ENCODE assay signal across 24 cellular contexts in genomic region chr9:103361906-103362305, GRCh38.
"Had no signal": no experiment of that assay in that cellular context is flagged by ENCODE, and none has a peak within 500 bp of the region (broad histone marks: within the 10 kb centered on the region; RNA-seq: fewer than 3 reads in every experiment).

No MANE protein-coding gene starts in this region.

- H3K4me2 ChIP-seq: KMS-11 had no signal

- DNase-seq: activated B cell treated with CpG ODN at 0.5 μM for 24 hours; activated CD4-positive, alpha-beta memory T cell treated with anti-CD3 and anti-CD28 coated beads for 36 hours; activated CD4-positive, alpha-beta T cell treated with anti-CD3 and anti-CD28 coated beads, Interleukin-2, amount 10 ng/mL, durations not matched to agents 7 days and 5 days; activated CD8-positive, alpha-beta memory T cell treated with anti-CD3 and anti-CD28 coated beads for 24 hours; activated gamma-delta T cell treated with Interleukin-2 at 50 U/mL for 16 hours; activated naive CD4-positive, alpha-beta T cell treated with anti-CD3 and anti-CD28 coated beads, Interleukin-2, amount 50 U/mL, for 16 hours; activated naive CD8-positive, alpha-beta T cell treated with anti-CD3 and anti-CD28 coated beads, Interleukin-2, amount 10 ng/mL, durations not matched to agents 7 days and 5 days; activated T-cell treated with anti-CD3 and anti-CD28 coated beads, Interleukin-2, amount 50 U/mL, for 4 hours; adrenal gland; anterior cingulate cortex; MG63; MV-4-11; NCI-H1092 treated with DMSO at 0.1 percent for 48 hours; NCI-H1436 treated with DMSO at 0.1 percent for 48 hours; NCI-H187; NCI-H2081; NCI-H446; NCI-H524; PC-3; SIG-M5; T-cell; T-helper 2 cell; T1000 had no signal

- H3K9me3 ChIP-seq: adrenal gland, MG63 had no signal

- H3K9ac ChIP-seq: KMS-11 had no signal

- H3K4me1 ChIP-seq: adrenal gland had no signal

- H3K4me3 ChIP-seq: adrenal gland, MG63 had no signal

- H3K27ac ChIP-seq: adrenal gland, KMS-11 had no signal

- H3K36me3 ChIP-seq: adrenal gland, MG63 had no signal

- H3K27me3 ChIP-seq: adrenal gland, MG63 had no signal

- ATAC-seq: activated T-cell treated with anti-CD3 and anti-CD28 coated beads, Interleukin-2, amount 50 U/mL, for 4 hours; PC-3; T-cell had no signal
